Comparison of ENCODE assay signal across 2 cellular contexts in the genomic region with DNA sequence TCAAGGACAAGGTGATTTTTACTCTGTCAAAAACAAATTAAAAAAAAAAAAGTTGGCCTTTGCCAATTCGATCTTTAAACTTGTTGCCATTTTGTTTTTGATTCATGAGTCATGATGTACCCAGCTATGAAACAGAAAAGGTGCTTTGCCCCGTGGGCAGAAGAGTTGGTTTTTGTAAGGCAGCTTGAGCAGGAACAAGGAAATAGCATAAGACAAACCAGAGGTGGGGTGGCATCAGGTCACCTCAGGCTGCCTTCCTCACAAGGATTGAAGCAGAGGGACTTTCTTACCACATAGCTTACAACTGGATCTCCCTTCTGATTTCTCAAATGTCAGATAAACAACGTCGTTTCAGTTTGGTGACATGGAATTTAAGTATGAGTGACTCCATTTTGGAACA.
TF ChIP-seq lines count a peak whose summit lies in the region.

No MANE protein-coding gene starts in this region.

TF ChIP-seq in GM23338, 12 proteins besides CTCF, POLR2A, EP300 and RAD21 (continues in another document):
- TF ChIP-seq, protein P1, sequence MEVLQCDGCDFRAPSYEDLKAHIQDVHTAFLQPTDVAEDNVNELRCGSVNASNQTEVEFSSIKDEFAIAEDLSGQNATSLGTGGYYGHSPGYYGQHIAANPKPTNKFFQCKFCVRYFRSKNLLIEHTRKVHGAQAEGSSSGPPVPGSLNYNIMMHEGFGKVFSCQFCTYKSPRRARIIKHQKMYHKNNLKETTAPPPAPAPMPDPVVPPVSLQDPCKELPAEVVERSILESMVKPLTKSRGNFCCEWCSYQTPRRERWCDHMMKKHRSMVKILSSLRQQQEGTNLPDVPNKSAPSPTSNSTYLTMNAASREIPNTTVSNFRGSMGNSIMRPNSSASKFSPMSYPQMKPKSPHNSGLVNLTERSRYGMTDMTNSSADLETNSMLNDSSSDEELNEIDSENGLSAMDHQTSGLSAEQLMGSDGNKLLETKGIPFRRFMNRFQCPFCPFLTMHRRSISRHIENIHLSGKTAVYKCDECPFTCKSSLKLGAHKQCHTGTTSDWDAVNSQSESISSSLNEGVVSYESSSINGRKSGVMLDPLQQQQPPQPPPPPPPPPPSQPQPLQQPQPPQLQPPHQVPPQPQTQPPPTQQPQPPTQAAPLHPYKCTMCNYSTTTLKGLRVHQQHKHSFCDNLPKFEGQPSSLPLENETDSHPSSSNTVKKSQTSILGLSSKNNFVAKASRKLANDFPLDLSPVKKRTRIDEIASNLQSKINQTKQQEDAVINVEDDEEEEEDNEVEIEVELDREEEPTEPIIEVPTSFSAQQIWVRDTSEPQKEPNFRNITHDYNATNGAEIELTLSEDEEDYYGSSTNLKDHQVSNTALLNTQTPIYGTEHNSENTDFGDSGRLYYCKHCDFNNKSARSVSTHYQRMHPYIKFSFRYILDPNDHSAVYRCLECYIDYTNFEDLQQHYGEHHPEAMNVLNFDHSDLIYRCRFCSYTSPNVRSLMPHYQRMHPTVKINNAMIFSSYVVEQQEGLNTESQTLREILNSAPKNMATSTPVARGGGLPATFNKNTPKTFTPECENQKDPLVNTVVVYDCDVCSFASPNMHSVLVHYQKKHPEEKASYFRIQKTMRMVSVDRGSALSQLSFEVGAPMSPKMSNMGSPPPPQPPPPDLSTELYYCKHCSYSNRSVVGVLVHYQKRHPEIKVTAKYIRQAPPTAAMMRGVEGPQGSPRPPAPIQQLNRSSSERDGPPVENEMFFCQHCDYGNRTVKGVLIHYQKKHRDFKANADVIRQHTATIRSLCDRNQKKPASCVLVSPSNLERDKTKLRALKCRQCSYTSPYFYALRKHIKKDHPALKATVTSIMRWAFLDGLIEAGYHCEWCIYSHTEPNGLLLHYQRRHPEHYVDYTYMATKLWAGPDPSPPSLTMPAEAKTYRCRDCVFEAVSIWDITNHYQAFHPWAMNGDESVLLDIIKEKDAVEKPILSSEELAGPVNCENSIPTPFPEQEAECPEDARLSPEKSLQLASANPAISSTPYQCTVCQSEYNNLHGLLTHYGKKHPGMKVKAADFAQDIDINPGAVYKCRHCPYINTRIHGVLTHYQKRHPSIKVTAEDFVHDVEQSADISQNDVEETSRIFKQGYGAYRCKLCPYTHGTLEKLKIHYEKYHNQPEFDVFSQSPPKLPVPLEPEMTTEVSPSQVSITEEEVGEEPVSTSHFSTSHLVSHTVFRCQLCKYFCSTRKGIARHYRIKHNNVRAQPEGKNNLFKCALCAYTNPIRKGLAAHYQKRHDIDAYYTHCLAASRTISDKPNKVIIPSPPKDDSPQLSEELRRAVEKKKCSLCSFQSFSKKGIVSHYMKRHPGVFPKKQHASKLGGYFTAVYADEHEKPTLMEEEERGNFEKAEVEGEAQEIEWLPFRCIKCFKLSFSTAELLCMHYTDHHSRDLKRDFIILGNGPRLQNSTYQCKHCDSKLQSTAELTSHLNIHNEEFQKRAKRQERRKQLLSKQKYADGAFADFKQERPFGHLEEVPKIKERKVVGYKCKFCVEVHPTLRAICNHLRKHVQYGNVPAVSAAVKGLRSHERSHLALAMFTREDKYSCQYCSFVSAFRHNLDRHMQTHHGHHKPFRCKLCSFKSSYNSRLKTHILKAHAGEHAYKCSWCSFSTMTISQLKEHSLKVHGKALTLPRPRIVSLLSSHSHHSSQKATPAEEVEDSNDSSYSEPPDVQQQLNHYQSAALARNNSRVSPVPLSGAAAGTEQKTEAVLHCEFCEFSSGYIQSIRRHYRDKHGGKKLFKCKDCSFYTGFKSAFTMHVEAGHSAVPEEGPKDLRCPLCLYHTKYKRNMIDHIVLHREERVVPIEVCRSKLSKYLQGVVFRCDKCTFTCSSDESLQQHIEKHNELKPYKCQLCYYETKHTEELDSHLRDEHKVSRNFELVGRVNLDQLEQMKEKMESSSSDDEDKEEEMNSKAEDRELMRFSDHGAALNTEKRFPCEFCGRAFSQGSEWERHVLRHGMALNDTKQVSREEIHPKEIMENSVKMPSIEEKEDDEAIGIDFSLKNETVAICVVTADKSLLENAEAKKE (CRISPR knock-in tag; IDR thresholded peaks at IDR 0.05) = no peak
- TF ChIP-seq ZNF331 (CRISPR knock-in tag; IDR thresholded peaks at IDR 0.05; ENCODE audit: low read depth) (no peak), EZH2 (IDR thresholded peaks at IDR 0.05; ENCODE audit: low read depth, unreplicated experiment) (no peak), POLR2AphosphoS5 (IDR thresholded peaks at IDR 0.05; ENCODE audit: low read depth) (no peak), CREB1 (CRISPR knock-in tag; IDR thresholded peaks at IDR 0.05; ENCODE audit: low read depth) (no peak), EZH2phosphoT487 (IDR thresholded peaks at IDR 0.05; ENCODE audit: unreplicated experiment) (no peak), JUNB (IDR thresholded peaks at IDR 0.05; ENCODE audit: unreplicated experiment) (no peak), ZNF114 (CRISPR knock-in tag; IDR thresholded peaks at IDR 0.05) (no peak), STAT1 (IDR thresholded peaks at IDR 0.05; ENCODE audit: unreplicated experiment) (no peak), NANOG (IDR thresholded peaks at IDR 0.05; ENCODE audit: borderline replicate concordance) (no peak)
- TF ChIP-seq, protein P2, sequence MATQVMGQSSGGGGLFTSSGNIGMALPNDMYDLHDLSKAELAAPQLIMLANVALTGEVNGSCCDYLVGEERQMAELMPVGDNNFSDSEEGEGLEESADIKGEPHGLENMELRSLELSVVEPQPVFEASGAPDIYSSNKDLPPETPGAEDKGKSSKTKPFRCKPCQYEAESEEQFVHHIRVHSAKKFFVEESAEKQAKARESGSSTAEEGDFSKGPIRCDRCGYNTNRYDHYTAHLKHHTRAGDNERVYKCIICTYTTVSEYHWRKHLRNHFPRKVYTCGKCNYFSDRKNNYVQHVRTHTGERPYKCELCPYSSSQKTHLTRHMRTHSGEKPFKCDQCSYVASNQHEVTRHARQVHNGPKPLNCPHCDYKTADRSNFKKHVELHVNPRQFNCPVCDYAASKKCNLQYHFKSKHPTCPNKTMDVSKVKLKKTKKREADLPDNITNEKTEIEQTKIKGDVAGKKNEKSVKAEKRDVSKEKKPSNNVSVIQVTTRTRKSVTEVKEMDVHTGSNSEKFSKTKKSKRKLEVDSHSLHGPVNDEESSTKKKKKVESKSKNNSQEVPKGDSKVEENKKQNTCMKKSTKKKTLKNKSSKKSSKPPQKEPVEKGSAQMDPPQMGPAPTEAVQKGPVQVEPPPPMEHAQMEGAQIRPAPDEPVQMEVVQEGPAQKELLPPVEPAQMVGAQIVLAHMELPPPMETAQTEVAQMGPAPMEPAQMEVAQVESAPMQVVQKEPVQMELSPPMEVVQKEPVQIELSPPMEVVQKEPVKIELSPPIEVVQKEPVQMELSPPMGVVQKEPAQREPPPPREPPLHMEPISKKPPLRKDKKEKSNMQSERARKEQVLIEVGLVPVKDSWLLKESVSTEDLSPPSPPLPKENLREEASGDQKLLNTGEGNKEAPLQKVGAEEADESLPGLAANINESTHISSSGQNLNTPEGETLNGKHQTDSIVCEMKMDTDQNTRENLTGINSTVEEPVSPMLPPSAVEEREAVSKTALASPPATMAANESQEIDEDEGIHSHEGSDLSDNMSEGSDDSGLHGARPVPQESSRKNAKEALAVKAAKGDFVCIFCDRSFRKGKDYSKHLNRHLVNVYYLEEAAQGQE (IDR thresholded peaks at IDR 0.05; ENCODE audit: unreplicated experiment) = no peak

TF ChIP-seq in K562, 482 proteins besides CTCF, POLR2A, EP300 and RAD21 (continued from another document):
- TF ChIP-seq, protein P3, sequence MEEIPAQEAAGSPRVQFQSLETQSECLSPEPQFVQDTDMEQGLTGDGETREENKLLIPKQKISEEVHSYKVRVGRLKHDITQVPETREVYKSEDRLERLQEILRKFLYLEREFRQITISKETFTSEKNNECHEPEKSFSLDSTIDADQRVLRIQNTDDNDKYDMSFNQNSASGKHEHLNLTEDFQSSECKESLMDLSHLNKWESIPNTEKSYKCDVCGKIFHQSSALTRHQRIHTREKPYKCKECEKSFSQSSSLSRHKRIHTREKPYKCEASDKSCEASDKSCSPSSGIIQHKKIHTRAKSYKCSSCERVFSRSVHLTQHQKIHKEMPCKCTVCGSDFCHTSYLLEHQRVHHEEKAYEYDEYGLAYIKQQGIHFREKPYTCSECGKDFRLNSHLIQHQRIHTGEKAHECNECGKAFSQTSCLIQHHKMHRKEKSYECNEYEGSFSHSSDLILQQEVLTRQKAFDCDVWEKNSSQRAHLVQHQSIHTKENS (CRISPR knock-in tag; IDR thresholded peaks at IDR 0.05) = no peak
- TF ChIP-seq ZNF589 (CRISPR knock-in tag; IDR thresholded peaks at IDR 0.05; ENCODE audit: low read depth) (no peak), POLR3G (IDR thresholded peaks at IDR 0.05; ENCODE audit: extremely low read depth, insufficient read length, insufficient replicate concordance) (no peak)
